In the genomic region with DNA sequence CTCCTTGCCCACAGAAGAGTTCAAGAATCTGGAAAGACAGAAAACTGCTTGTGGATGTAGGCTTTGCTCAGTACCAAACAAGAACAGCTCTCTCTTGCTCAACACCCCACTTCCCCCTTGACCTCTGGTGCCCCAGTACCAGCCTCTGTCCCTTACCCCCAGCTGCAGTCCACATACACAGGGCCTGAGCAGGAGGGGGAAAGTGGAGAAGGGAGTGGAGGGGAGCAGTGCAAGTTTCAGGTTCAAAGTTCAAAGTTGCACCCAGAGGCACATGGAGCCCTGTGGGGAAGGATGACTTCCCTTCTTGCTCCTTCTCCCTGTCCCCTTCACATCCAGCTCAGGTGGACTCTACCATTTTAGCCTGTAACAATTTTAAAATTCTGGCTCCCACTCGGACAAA, we compare ENCODE assay signal across 1 cellular context.
TF ChIP-seq lines count a peak whose summit lies in the region.

No MANE protein-coding gene starts in this region.

TF ChIP-seq in HepG2, 621 proteins besides CTCF, POLR2A, EP300 and RAD21 (continued from another document and continues in another):
- TF ChIP-seq ZNF274 (CRISPR knock-in tag; IDR thresholded peaks at IDR 0.05) (no peak), NCOR1 (IDR thresholded peaks at IDR 0.05; ENCODE audit: borderline replicate concordance, low read length) (peak; percentile 80), ONECUT2 (CRISPR knock-in tag; IDR thresholded peaks at IDR 0.05) (no peak), ATRX (CRISPR knock-in tag; IDR thresholded peaks at IDR 0.05; ENCODE audit: borderline replicate concordance) (no peak), HDAC2 (CRISPR knock-in tag; IDR thresholded peaks at IDR 0.05) (peak; percentile 73), RERE (CRISPR knock-in tag; IDR thresholded peaks at IDR 0.05; ENCODE audit: low read depth) (no peak), HNRNPH1 (optimal IDR thresholded peaks at IDR 0.05; ENCODE audit: low read depth, low read length) (no peak), TBX2 (CRISPR knock-in tag; IDR thresholded peaks at IDR 0.05; ENCODE audit: borderline replicate concordance) (no peak), TCF7L2 (IDR thresholded peaks at IDR 0.05; ENCODE audit: low read depth, low read length) (no peak), ARID5B (CRISPR knock-in tag; IDR thresholded peaks at IDR 0.05) (peak; percentile 79), EEA1 (CRISPR knock-in tag; IDR thresholded peaks at IDR 0.05; ENCODE audit: borderline replicate concordance) (no peak), KAT8 (CRISPR knock-in tag; IDR thresholded peaks at IDR 0.05) (no peak), PITX1 (CRISPR knock-in tag; IDR thresholded peaks at IDR 0.05) (no peak), CENPX (CRISPR knock-in tag; IDR thresholded peaks at IDR 0.05) (no peak), ZSCAN21 (CRISPR knock-in tag; IDR thresholded peaks at IDR 0.05; ENCODE audit: borderline replicate concordance) (no peak), GTF3A (CRISPR knock-in tag; conservative IDR thresholded peaks at IDR 0.05) (no peak), THAP9 (CRISPR knock-in tag; IDR thresholded peaks at IDR 0.05; ENCODE audit: borderline replicate concordance) (no peak), NFE2 (CRISPR knock-in tag; IDR thresholded peaks at IDR 0.05) (no peak)
- TF ChIP-seq, protein P1, sequence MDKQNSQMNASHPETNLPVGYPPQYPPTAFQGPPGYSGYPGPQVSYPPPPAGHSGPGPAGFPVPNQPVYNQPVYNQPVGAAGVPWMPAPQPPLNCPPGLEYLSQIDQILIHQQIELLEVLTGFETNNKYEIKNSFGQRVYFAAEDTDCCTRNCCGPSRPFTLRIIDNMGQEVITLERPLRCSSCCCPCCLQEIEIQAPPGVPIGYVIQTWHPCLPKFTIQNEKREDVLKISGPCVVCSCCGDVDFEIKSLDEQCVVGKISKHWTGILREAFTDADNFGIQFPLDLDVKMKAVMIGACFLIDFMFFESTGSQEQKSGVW (CRISPR knock-in tag; IDR thresholded peaks at IDR 0.05; ENCODE audit: borderline replicate concordance) = no peak
- TF ChIP-seq, protein P2, sequence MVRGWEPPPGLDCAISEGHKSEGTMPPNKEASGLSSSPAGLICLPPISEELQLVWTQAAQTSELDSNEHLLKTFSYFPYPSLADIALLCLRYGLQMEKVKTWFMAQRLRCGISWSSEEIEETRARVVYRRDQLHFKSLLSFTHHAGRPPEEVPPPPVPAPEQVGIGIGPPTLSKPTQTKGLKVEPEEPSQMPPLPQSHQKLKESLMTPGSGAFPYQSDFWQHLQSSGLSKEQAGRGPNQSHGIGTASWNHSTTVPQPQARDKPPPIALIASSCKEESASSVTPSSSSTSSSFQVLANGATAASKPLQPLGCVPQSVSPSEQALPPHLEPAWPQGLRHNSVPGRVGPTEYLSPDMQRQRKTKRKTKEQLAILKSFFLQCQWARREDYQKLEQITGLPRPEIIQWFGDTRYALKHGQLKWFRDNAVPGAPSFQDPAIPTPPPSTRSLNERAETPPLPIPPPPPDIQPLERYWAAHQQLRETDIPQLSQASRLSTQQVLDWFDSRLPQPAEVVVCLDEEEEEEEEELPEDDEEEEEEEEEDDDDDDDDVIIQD (CRISPR knock-in tag; IDR thresholded peaks at IDR 0.05; ENCODE audit: low read depth) = peak; percentile 60; the same call in 1 of the 2 replicates
- TF ChIP-seq, protein P3, sequence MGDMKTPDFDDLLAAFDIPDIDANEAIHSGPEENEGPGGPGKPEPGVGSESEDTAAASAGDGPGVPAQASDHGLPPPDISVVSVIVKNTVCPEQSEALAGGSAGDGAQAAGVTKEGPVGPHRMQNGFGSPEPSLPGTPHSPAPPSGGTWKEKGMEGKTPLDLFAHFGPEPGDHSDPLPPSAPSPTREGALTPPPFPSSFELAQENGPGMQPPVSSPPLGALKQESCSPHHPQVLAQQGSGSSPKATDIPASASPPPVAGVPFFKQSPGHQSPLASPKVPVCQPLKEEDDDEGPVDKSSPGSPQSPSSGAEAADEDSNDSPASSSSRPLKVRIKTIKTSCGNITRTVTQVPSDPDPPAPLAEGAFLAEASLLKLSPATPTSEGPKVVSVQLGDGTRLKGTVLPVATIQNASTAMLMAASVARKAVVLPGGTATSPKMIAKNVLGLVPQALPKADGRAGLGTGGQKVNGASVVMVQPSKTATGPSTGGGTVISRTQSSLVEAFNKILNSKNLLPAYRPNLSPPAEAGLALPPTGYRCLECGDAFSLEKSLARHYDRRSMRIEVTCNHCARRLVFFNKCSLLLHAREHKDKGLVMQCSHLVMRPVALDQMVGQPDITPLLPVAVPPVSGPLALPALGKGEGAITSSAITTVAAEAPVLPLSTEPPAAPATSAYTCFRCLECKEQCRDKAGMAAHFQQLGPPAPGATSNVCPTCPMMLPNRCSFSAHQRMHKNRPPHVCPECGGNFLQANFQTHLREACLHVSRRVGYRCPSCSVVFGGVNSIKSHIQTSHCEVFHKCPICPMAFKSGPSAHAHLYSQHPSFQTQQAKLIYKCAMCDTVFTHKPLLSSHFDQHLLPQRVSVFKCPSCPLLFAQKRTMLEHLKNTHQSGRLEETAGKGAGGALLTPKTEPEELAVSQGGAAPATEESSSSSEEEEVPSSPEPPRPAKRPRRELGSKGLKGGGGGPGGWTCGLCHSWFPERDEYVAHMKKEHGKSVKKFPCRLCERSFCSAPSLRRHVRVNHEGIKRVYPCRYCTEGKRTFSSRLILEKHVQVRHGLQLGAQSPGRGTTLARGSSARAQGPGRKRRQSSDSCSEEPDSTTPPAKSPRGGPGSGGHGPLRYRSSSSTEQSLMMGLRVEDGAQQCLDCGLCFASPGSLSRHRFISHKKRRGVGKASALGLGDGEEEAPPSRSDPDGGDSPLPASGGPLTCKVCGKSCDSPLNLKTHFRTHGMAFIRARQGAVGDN (CRISPR knock-in tag; IDR thresholded peaks at IDR 0.05) = peak; percentile 55; the same call in 1 of the 2 replicates
- TF ChIP-seq, protein P4, sequence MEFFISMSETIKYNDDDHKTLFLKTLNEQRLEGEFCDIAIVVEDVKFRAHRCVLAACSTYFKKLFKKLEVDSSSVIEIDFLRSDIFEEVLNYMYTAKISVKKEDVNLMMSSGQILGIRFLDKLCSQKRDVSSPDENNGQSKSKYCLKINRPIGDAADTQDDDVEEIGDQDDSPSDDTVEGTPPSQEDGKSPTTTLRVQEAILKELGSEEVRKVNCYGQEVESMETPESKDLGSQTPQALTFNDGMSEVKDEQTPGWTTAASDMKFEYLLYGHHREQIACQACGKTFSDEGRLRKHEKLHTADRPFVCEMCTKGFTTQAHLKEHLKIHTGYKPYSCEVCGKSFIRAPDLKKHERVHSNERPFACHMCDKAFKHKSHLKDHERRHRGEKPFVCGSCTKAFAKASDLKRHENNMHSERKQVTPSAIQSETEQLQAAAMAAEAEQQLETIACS (CRISPR knock-in tag; IDR thresholded peaks at IDR 0.05) = no peak
- TF ChIP-seq, protein P5, sequence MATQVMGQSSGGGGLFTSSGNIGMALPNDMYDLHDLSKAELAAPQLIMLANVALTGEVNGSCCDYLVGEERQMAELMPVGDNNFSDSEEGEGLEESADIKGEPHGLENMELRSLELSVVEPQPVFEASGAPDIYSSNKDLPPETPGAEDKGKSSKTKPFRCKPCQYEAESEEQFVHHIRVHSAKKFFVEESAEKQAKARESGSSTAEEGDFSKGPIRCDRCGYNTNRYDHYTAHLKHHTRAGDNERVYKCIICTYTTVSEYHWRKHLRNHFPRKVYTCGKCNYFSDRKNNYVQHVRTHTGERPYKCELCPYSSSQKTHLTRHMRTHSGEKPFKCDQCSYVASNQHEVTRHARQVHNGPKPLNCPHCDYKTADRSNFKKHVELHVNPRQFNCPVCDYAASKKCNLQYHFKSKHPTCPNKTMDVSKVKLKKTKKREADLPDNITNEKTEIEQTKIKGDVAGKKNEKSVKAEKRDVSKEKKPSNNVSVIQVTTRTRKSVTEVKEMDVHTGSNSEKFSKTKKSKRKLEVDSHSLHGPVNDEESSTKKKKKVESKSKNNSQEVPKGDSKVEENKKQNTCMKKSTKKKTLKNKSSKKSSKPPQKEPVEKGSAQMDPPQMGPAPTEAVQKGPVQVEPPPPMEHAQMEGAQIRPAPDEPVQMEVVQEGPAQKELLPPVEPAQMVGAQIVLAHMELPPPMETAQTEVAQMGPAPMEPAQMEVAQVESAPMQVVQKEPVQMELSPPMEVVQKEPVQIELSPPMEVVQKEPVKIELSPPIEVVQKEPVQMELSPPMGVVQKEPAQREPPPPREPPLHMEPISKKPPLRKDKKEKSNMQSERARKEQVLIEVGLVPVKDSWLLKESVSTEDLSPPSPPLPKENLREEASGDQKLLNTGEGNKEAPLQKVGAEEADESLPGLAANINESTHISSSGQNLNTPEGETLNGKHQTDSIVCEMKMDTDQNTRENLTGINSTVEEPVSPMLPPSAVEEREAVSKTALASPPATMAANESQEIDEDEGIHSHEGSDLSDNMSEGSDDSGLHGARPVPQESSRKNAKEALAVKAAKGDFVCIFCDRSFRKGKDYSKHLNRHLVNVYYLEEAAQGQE (IDR thresholded peaks at IDR 0.05; ENCODE audit: borderline replicate concordance in 1 of 2, low read depth in 1 of 2, low read length in 2 of 2) = no peak
